Comparison of ENCODE assay signal across 8 cellular contexts in the genomic region with DNA sequence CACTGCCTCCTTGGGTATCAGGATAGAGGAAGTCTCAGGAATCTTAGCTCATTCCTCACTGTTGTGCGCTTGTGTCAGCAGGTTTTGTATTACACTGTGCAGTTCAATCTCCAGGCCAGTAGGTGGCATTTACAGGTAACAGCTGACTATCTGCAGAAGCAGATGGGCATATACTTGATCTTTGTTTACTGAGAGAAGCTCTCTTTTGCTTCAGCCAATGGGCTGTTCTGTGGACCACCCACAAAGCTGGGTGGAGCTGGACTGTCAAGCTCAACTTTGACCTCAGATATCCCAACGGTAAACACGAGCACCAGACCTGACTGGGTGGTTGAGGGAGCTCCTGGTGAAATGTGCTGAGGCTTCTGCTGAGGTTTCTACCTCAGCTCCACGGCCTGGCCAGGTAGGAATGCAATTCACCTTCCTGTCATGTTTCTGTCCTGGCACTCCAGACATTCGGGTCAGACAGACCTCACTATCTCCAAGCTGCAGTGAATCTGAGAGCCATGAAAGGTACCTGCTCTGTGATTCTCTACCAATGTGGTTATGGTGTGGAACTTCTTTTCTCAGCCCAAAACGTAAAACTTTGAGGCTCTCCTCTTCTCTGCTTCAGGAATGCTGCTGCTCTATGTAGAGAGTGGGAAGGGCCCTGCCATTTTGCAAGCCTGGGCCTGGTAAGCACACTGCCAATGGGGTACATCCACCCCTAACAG.
DNase-seq lines count a peak whose midpoint lies in the region; ATAC-seq lines count a peak whose summit lies in the region.

No MANE protein-coding gene starts in this region.

- ATAC-seq in GM18868 (IDR thresholded peaks at IDR 0.05; ENCODE audit: unreplicated experiment) (peak; percentile 99), HG02981 (IDR thresholded peaks at IDR 0.05; ENCODE audit: unreplicated experiment) (peak; percentile 97), left lobe of liver (peak; percentile 94)

- DNase-seq in COLO829 (ENCODE audit: low spot score) (peak; percentile 10), NCI-H524 treated with DMSO at 0.1 percent for 48 hours (lab: John Stamatoyannopoulos, UW) (peak; percentile 67), brain pericyte (ENCODE audit: low read depth, low spot score) (peak; percentile 13), left lobe of liver (ENCODE audit: low spot score) (peak; percentile 88), Ammon's horn (ENCODE audit: low spot score) (no peak), HuH-7.5 (ENCODE audit: low spot score) (no peak)

Comparison
In these comparisons a context has a peak if more than half of its experiments do, and no peak if none do; other contexts are left out.
1. DNase-seq: peak in COLO829 (single experiment), NCI-H524 treated with DMSO at 0.1 percent for 48 hours (single experiment), brain pericyte (single experiment) and left lobe of liver (single experiment); none in Ammon's horn (single experiment) and HuH-7.5 (single experiment).
2. Peak in every context shown above with its lines, with median percentiles within 50 percentile points of each other: ATAC-seq.